Comparison of ENCODE assay signal across 1 cellular context in the genomic region with DNA sequence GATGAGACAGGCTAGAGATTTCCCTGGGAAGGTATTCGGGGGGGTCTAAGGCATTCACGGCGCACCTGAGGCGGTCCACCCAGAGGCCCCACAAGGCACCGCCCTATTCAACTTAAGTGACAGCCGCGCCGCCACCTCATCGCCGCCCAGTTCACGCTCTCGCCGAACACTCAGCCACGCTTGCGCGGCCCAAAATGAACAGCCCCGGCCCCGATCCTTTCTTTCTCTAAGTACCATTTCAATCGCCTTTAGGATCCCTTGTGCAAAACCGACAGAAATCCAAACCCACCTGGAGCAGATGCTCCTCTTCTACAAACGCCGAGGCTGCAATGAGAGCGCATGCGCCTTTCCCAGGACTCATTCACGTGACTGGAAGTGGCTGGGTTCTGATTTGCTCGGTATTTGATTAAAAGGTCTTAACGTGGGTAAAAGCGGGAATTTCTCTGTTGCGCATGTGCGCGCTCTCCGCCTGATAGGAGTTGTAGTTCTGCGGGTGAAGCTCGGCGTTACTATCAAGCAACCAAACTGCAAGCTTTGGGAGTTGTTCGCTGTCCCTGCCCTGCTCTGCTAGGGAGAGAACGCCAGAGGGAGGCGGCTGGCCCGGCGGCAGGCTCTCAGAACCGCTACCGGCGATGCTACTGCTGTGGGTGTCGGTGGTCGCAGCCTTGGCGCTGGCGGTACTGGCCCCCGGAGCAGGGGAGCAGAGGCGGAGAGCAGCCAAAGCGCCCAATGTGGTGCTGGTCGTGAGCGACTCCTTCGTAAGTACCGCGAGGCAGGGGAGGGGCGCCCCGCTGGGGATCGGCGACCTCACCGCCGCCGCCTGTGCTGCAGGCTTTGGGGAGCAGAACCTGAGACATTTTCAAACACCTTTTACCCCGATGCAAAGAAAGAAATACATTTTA.
A peak's percentile ranks its signal among the peaks of the same experiment; 100 is the strongest.
TF ChIP-seq lines count a peak whose summit lies in the region.

A gene with protein sequence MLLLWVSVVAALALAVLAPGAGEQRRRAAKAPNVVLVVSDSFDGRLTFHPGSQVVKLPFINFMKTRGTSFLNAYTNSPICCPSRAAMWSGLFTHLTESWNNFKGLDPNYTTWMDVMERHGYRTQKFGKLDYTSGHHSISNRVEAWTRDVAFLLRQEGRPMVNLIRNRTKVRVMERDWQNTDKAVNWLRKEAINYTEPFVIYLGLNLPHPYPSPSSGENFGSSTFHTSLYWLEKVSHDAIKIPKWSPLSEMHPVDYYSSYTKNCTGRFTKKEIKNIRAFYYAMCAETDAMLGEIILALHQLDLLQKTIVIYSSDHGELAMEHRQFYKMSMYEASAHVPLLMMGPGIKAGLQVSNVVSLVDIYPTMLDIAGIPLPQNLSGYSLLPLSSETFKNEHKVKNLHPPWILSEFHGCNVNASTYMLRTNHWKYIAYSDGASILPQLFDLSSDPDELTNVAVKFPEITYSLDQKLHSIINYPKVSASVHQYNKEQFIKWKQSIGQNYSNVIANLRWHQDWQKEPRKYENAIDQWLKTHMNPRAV (plus strand): TSS at position 455 of the 902 bp plus-strand sequence. CDS start 178 bp downstream, at position 633.
A gene (minus strand): TSS at position 331 of the 902 bp plus-strand sequence. CDS start 7,827 bp downstream, outside the sequence.

TF ChIP-seq in GM12878, 131 proteins besides CTCF, POLR2A, EP300 and RAD21 (continued from another document and continues in another):
- TF ChIP-seq KLF5 (IDR thresholded peaks at IDR 0.05; ENCODE audit: partially characterized antibody) (no peak), SMARCA5 (IDR thresholded peaks at IDR 0.05) (peak; percentile 51; the same call in 1 of the 2 replicates), HCFC1 (IDR thresholded peaks at IDR 0.05; ENCODE audit: low read length) (peak; percentile 94), IKZF2 (IDR thresholded peaks at IDR 0.05) (peak in 1 of 2 experiments; percentile 32), CHD2 (IDR thresholded peaks at IDR 0.05; ENCODE audit: borderline replicate concordance, low read depth, low read length) (peak; percentile 81; the same call in 1 of the 2 replicates), RFX5 (IDR thresholded peaks at IDR 0.05; ENCODE audit: low read depth, low read length) (no peak), RBBP5 (conservative IDR thresholded peaks at IDR 0.05) (no peak), NFYA (IDR thresholded peaks at IDR 0.05; ENCODE audit: borderline replicate concordance, low read depth, low read length) (no peak), IKZF1 (conservative IDR thresholded peaks at IDR 0.05) (peak; percentile 98), EGR1 (IDR thresholded peaks at IDR 0.05; ENCODE audit: borderline replicate concordance in 1 of 2, low read depth in 2 of 2, low read length in 2 of 2) (no peak), ETV6 (conservative IDR thresholded peaks at IDR 0.05 in 1 of 2, IDR thresholded peaks at IDR 0.05 in 1 of 2; ENCODE audit: borderline replicate concordance in 1 of 2, low read depth in 1 of 2) (no peak), CBX5 (IDR thresholded peaks at IDR 0.05; ENCODE audit: low read depth) (peak; percentile 65; the same call in 1 of the 2 replicates), SIN3A (IDR thresholded peaks at IDR 0.05; ENCODE audit: low read depth, low read length) (peak; percentile 60), MEF2B (IDR thresholded peaks at IDR 0.05; ENCODE audit: partially characterized antibody, poor library complexity, severe bottlenecking) (peak; percentile 26), ZNF384 (IDR thresholded peaks at IDR 0.05; ENCODE audit: borderline replicate concordance, low read depth, low read length) (no peak), FOS (IDR thresholded peaks at IDR 0.05; ENCODE audit: borderline replicate concordance, extremely low read depth, insufficient read length) (no peak), KDM1A (IDR thresholded peaks at IDR 0.05; ENCODE audit: borderline replicate concordance) (no peak), POLR2AphosphoS5 (IDR thresholded peaks at IDR 0.05; ENCODE audit: low read length) (peak; percentile 58), SMC3 (IDR thresholded peaks at IDR 0.05; ENCODE audit: borderline replicate concordance, low read length) (no peak; the same call in 1 of the 2 replicates)
- TF ChIP-seq, protein P1, sequence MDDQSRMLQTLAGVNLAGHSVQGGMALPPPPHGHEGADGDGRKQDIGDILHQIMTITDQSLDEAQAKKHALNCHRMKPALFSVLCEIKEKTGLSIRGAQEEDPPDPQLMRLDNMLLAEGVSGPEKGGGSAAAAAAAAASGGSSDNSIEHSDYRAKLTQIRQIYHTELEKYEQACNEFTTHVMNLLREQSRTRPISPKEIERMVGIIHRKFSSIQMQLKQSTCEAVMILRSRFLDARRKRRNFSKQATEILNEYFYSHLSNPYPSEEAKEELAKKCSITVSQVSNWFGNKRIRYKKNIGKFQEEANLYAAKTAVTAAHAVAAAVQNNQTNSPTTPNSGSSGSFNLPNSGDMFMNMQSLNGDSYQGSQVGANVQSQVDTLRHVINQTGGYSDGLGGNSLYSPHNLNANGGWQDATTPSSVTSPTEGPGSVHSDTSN (IDR thresholded peaks at IDR 0.05; ENCODE audit: insufficient replicate concordance, low read depth, low read length), result peak; percentile 86
- TF ChIP-seq, protein P2, sequence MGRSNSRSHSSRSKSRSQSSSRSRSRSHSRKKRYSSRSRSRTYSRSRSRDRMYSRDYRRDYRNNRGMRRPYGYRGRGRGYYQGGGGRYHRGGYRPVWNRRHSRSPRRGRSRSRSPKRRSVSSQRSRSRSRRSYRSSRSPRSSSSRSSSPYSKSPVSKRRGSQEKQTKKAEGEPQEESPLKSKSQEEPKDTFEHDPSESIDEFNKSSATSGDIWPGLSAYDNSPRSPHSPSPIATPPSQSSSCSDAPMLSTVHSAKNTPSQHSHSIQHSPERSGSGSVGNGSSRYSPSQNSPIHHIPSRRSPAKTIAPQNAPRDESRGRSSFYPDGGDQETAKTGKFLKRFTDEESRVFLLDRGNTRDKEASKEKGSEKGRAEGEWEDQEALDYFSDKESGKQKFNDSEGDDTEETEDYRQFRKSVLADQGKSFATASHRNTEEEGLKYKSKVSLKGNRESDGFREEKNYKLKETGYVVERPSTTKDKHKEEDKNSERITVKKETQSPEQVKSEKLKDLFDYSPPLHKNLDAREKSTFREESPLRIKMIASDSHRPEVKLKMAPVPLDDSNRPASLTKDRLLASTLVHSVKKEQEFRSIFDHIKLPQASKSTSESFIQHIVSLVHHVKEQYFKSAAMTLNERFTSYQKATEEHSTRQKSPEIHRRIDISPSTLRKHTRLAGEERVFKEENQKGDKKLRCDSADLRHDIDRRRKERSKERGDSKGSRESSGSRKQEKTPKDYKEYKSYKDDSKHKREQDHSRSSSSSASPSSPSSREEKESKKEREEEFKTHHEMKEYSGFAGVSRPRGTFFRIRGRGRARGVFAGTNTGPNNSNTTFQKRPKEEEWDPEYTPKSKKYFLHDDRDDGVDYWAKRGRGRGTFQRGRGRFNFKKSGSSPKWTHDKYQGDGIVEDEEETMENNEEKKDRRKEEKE (IDR thresholded peaks at IDR 0.05), result no peak
- TF ChIP-seq, protein P3, sequence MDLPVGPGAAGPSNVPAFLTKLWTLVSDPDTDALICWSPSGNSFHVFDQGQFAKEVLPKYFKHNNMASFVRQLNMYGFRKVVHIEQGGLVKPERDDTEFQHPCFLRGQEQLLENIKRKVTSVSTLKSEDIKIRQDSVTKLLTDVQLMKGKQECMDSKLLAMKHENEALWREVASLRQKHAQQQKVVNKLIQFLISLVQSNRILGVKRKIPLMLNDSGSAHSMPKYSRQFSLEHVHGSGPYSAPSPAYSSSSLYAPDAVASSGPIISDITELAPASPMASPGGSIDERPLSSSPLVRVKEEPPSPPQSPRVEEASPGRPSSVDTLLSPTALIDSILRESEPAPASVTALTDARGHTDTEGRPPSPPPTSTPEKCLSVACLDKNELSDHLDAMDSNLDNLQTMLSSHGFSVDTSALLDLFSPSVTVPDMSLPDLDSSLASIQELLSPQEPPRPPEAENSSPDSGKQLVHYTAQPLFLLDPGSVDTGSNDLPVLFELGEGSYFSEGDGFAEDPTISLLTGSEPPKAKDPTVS (IDR thresholded peaks at IDR 0.05; ENCODE audit: low read depth, low read length), result no peak
- TF ChIP-seq, protein P4, sequence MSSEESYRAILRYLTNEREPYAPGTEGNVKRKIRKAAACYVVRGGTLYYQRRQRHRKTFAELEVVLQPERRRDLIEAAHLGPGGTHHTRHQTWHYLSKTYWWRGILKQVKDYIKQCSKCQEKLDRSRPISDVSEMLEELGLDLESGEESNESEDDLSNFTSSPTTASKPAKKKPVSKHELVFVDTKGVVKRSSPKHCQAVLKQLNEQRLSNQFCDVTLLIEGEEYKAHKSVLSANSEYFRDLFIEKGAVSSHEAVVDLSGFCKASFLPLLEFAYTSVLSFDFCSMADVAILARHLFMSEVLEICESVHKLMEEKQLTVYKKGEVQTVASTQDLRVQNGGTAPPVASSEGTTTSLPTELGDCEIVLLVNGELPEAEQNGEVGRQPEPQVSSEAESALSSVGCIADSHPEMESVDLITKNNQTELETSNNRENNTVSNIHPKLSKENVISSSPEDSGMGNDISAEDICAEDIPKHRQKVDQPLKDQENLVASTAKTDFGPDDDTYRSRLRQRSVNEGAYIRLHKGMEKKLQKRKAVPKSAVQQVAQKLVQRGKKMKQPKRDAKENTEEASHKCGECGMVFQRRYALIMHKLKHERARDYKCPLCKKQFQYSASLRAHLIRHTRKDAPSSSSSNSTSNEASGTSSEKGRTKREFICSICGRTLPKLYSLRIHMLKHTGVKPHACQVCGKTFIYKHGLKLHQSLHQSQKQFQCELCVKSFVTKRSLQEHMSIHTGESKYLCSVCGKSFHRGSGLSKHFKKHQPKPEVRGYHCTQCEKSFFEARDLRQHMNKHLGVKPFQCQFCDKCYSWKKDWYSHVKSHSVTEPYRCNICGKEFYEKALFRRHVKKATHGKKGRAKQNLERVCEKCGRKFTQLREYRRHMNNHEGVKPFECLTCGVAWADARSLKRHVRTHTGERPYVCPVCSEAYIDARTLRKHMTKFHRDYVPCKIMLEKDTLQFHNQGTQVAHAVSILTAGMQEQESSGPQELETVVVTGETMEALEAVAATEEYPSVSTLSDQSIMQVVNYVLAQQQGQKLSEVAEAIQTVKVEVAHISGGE (CRISPR knock-in tag; IDR thresholded peaks at IDR 0.05), result no peak
- TF ChIP-seq, protein P5, sequence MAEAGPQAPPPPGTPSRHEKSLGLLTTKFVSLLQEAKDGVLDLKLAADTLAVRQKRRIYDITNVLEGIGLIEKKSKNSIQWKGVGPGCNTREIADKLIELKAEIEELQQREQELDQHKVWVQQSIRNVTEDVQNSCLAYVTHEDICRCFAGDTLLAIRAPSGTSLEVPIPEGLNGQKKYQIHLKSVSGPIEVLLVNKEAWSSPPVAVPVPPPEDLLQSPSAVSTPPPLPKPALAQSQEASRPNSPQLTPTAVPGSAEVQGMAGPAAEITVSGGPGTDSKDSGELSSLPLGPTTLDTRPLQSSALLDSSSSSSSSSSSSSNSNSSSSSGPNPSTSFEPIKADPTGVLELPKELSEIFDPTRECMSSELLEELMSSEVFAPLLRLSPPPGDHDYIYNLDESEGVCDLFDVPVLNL (IDR thresholded peaks at IDR 0.05; ENCODE audit: low read depth, low read length), result no peak
- TF ChIP-seq, protein P6, sequence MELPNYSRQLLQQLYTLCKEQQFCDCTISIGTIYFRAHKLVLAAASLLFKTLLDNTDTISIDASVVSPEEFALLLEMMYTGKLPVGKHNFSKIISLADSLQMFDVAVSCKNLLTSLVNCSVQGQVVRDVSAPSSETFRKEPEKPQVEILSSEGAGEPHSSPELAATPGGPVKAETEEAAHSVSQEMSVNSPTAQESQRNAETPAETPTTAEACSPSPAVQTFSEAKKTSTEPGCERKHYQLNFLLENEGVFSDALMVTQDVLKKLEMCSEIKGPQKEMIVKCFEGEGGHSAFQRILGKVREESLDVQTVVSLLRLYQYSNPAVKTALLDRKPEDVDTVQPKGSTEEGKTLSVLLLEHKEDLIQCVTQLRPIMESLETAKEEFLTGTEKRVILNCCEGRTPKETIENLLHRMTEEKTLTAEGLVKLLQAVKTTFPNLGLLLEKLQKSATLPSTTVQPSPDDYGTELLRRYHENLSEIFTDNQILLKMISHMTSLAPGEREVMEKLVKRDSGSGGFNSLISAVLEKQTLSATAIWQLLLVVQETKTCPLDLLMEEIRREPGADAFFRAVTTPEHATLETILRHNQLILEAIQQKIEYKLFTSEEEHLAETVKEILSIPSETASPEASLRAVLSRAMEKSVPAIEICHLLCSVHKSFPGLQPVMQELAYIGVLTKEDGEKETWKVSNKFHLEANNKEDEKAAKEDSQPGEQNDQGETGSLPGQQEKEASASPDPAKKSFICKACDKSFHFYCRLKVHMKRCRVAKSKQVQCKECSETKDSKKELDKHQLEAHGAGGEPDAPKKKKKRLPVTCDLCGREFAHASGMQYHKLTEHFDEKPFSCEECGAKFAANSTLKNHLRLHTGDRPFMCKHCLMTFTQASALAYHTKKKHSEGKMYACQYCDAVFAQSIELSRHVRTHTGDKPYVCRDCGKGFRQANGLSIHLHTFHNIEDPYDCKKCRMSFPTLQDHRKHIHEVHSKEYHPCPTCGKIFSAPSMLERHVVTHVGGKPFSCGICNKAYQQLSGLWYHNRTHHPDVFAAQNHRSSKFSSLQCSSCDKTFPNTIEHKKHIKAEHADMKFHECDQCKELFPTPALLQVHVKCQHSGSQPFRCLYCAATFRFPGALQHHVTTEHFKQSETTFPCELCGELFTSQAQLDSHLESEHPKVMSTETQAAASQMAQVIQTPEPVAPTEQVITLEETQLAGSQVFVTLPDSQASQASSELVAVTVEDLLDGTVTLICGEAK (IDR thresholded peaks at IDR 0.05; ENCODE audit: borderline replicate concordance), result peak; percentile 66; the same call in 1 of the 2 replicates
- TF ChIP-seq, protein P7, sequence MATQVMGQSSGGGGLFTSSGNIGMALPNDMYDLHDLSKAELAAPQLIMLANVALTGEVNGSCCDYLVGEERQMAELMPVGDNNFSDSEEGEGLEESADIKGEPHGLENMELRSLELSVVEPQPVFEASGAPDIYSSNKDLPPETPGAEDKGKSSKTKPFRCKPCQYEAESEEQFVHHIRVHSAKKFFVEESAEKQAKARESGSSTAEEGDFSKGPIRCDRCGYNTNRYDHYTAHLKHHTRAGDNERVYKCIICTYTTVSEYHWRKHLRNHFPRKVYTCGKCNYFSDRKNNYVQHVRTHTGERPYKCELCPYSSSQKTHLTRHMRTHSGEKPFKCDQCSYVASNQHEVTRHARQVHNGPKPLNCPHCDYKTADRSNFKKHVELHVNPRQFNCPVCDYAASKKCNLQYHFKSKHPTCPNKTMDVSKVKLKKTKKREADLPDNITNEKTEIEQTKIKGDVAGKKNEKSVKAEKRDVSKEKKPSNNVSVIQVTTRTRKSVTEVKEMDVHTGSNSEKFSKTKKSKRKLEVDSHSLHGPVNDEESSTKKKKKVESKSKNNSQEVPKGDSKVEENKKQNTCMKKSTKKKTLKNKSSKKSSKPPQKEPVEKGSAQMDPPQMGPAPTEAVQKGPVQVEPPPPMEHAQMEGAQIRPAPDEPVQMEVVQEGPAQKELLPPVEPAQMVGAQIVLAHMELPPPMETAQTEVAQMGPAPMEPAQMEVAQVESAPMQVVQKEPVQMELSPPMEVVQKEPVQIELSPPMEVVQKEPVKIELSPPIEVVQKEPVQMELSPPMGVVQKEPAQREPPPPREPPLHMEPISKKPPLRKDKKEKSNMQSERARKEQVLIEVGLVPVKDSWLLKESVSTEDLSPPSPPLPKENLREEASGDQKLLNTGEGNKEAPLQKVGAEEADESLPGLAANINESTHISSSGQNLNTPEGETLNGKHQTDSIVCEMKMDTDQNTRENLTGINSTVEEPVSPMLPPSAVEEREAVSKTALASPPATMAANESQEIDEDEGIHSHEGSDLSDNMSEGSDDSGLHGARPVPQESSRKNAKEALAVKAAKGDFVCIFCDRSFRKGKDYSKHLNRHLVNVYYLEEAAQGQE (IDR thresholded peaks at IDR 0.05; ENCODE audit: low read depth, low read length), result no peak
- TF ChIP-seq, protein P8, sequence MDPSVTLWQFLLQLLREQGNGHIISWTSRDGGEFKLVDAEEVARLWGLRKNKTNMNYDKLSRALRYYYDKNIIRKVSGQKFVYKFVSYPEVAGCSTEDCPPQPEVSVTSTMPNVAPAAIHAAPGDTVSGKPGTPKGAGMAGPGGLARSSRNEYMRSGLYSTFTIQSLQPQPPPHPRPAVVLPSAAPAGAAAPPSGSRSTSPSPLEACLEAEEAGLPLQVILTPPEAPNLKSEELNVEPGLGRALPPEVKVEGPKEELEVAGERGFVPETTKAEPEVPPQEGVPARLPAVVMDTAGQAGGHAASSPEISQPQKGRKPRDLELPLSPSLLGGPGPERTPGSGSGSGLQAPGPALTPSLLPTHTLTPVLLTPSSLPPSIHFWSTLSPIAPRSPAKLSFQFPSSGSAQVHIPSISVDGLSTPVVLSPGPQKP (IDR thresholded peaks at IDR 0.05; ENCODE audit: low read depth, low read length), result no peak
